ENCODE assay signal across 19 cellular contexts in genomic region chr22:50278461-50278860, GRCh38. TPM values are rescaled to one million over a fixed set of nuclear protein-coding genes. Genes with fewer than 3 reads are reported as not detected.
DNase-seq lines count a peak whose midpoint lies in the region; ATAC-seq and TF ChIP-seq lines count a peak whose summit lies in the region.
"Had no signal": no experiment of that assay in that cellular context is flagged by ENCODE, and none has a peak within 500 bp of the region (broad histone marks: within the 10 kb centered on the region; RNA-seq: fewer than 3 reads in every experiment).

No MANE protein-coding gene starts in this region.

- no peak overlapping the region for H3K4ac ChIP-seq in neuronal stem cell (ENCODE audit: low read length)

- no peak for DNase-seq in Calu3
- DNase-seq in RWPE1 (ENCODE audit: low spot score) = no peak
- no peak for DNase-seq in neuronal stem cell (ENCODE audit: low spot score)
- DNase-seq in A172 (ENCODE audit: low spot score) = no peak
- no peak for DNase-seq in activated T-helper 2 cell treated with anti-CD3 and anti-CD28 coated beads, Interferon-gamma antibody, Interleukin-2, Interleukin-4, amounts not matched to agents 10 μg/mL and 5 μg/mL and 100 μg/mL, durations not matched to agents 14 hours and 24 hours and 36 hours (ENCODE audit: low spot score)
- DNase-seq: ACHN; AML-193; BE2C; CD4-positive, alpha-beta T cell; CD8-positive, alpha-beta memory T cell; DMS79 treated with DMSO at 0.1 percent for 48 hours; GF-D8; GOT3 had no signal

- H2BK5ac ChIP-seq in neuronal stem cell (ENCODE audit: low read length) = no peak overlapping the region

- peak overlapping the region; percentile 70 for H3K9ac ChIP-seq in neuronal stem cell (ENCODE audit: low read depth, low read length, poor library complexity)
- H3K9ac ChIP-seq: BLaER1 treated with 17β-estradiol and CSF1 and Interleukin-3, amounts not matched to agents 10 nM and 100 nM had no signal

- no CpG with 5 or more reads among the region's 21 CpGs for WGBS in neuronal stem cell (ENCODE audit: extremely low coverage in 2 of 2, insufficient read length in 2 of 2, insufficient replicate concordance in 1 of 2), 2 donors

- no peak overlapping the region for H3K27ac Mint-ChIP-seq in Calu3 (ENCODE audit: unreplicated experiment)
- H3K27ac Mint-ChIP-seq in activated T-helper 2 cell treated with anti-CD3 and anti-CD28 coated beads, Interferon-gamma antibody, Interleukin-2, Interleukin-4, amounts not matched to agents 10 μg/mL and 5 μg/mL and 100 μg/mL, durations not matched to agents 14 hours and 24 hours and 36 hours = no peak overlapping the region
- H3K27ac Mint-ChIP-seq: CD4-positive, alpha-beta T cell had no signal

- no TSS peak for BruUV-seq in Calu3 (replicated peaks; lab: Mats Ljungman, UMichigan)

- H3K4me3 ChIP-seq in neuronal stem cell (ENCODE audit: low read length in 2 of 2) = no peak overlapping the region
- H3K4me3 ChIP-seq: A549; BLaER1 treated with 17β-estradiol and CSF1 and Interleukin-3, amounts not matched to agents 10 nM and 100 nM; HAP-1 had no signal

- no peak overlapping the region for H4K91ac ChIP-seq in neuronal stem cell (ENCODE audit: low read depth, low read length, poor library complexity)

- peaks cover 3 to 7% of the 10 kb centered on the region in 2 donors for H3K9me3 ChIP-seq in neuronal stem cell (replicated peaks in 1 of 2; ENCODE audit: control insufficient read depth in 2 of 2, insufficient read depth in 1 of 2, low read depth in 1 of 2, low read length in 2 of 2)
- H3K9me3 ChIP-seq: A549, BE2C, HAP-1 had no signal

- no peaks in the 10 kb centered on the region for H3K9me3 Mint-ChIP-seq in Calu3 (ENCODE audit: low read depth, unreplicated experiment)
- H3K9me3 Mint-ChIP-seq in activated T-helper 2 cell treated with anti-CD3 and anti-CD28 coated beads, Interferon-gamma antibody, Interleukin-2, Interleukin-4, amounts not matched to agents 10 μg/mL and 5 μg/mL and 100 μg/mL, durations not matched to agents 14 hours and 24 hours and 36 hours = no peaks in the 10 kb centered on the region
- H3K9me3 Mint-ChIP-seq: CD4-positive, alpha-beta T cell; CD8-positive, alpha-beta memory T cell had no signal

- H3K14ac ChIP-seq in neuronal stem cell (ENCODE audit: low read length) = no peak overlapping the region

- intact Hi-C loops in Calu3 (cut with micrococcal nuclease; ENCODE audit: unreplicated experiment) = no loop called here
- intact Hi-C loops in activated T-helper 2 cell treated with anti-CD3 and anti-CD28 coated beads, Interferon-gamma antibody, Interleukin-2, Interleukin-4, amounts not matched to agents 10 μg/mL and 5 μg/mL and 100 μg/mL, durations not matched to agents 14 hours and 24 hours and 36 hours (cut with micrococcal nuclease) = no loop called here

- peaks cover 6% of the 10 kb centered on the region for H3K79me1 ChIP-seq in neuronal stem cell (ENCODE audit: low read depth, low read length)

- no peak overlapping the region for H2BK15ac ChIP-seq in neuronal stem cell (ENCODE audit: low read length)

- H3K4me1 ChIP-seq in neuronal stem cell (ENCODE audit: control insufficient read depth in 2 of 2, insufficient read depth in 1 of 2, low read depth in 1 of 2, low read length in 2 of 2) = peaks cover 2 to 7% of the 10 kb centered on the region in 2 donors
- H3K4me1 ChIP-seq: HAP-1 had no signal

- H3K36me3 ChIP-seq in neuronal stem cell (replicated peaks in 1 of 2; ENCODE audit: control insufficient read depth in 2 of 2, insufficient read depth in 2 of 2, low read length in 2 of 2) = peaks cover 67 to 95% of the 10 kb centered on the region in 2 donors

- H3K4me3 Mint-ChIP-seq in Calu3 (ENCODE audit: low read depth, unreplicated experiment) = no peak overlapping the region
- no peak overlapping the region for H3K4me3 Mint-ChIP-seq in activated T-helper 2 cell treated with anti-CD3 and anti-CD28 coated beads, Interferon-gamma antibody, Interleukin-2, Interleukin-4, amounts not matched to agents 10 μg/mL and 5 μg/mL and 100 μg/mL, durations not matched to agents 14 hours and 24 hours and 36 hours (ENCODE audit: low read depth)
- H3K4me3 Mint-ChIP-seq: CD14-positive monocyte; CD4-positive, alpha-beta T cell; CD8-positive, alpha-beta memory T cell had no signal

- POLR2A ChIA-PET in RWPE1 (lab: Yijun Ruan, JAX; ENCODE audit: low non-redundant PET) = no interaction called here

- CTCF ChIA-PET in Calu3 (lab: Charles Lee) = no interaction called here
- CTCF ChIA-PET in RWPE1 (lab: Yijun Ruan, JAX) = interaction anchor here (0.6 kb wide), 1 partner anchor 64 kb away, joined by 3 read pairs; no protein-coding TSS in a partner anchor

- H3K4me1 Mint-ChIP-seq in Calu3 (ENCODE audit: low read depth, unreplicated experiment) = peaks cover 13% of the 10 kb centered on the region
- H3K4me1 Mint-ChIP-seq in activated T-helper 2 cell treated with anti-CD3 and anti-CD28 coated beads, Interferon-gamma antibody, Interleukin-2, Interleukin-4, amounts not matched to agents 10 μg/mL and 5 μg/mL and 100 μg/mL, durations not matched to agents 14 hours and 24 hours and 36 hours (ENCODE audit: low read depth) = no peaks in the 10 kb centered on the region

- H3K18ac ChIP-seq in neuronal stem cell (ENCODE audit: low read length) = no peak overlapping the region

- H2AFZ ChIP-seq in neuronal stem cell (ENCODE audit: low read length) = no peak overlapping the region

- H2BK120ac ChIP-seq in neuronal stem cell (ENCODE audit: low read depth, low read length) = no peak overlapping the region

- H4K8ac ChIP-seq in neuronal stem cell (ENCODE audit: low read depth, low read length) = no peak overlapping the region

- no peak overlapping the region for H2AK5ac ChIP-seq in neuronal stem cell (ENCODE audit: low read depth, low read length)

- peak overlapping the region; percentile 91 for H3K27ac ChIP-seq in RWPE1
- H3K27ac ChIP-seq in neuronal stem cell (replicated peaks; ENCODE audit: low read length) = no peak overlapping the region
- H3K27ac ChIP-seq: 22Rv1; A549; BLaER1 treated with 17β-estradiol and CSF1 and Interleukin-3, amounts not matched to agents 10 nM and 100 nM had no signal

- no peaks in the 10 kb centered on the region for H3K27me3 Mint-ChIP-seq in Calu3 (ENCODE audit: unreplicated experiment)
- peaks cover 4% of the 10 kb centered on the region for H3K27me3 Mint-ChIP-seq in activated T-helper 2 cell treated with anti-CD3 and anti-CD28 coated beads, Interferon-gamma antibody, Interleukin-2, Interleukin-4, amounts not matched to agents 10 μg/mL and 5 μg/mL and 100 μg/mL, durations not matched to agents 14 hours and 24 hours and 36 hours (ENCODE audit: low read depth)
- H3K27me3 Mint-ChIP-seq: CD4-positive, alpha-beta T cell had no signal

- H2BK12ac ChIP-seq in neuronal stem cell (ENCODE audit: low read length) = peak overlapping the region; percentile 22

- no peak for ATAC-seq in HG03097 (IDR thresholded peaks at IDR 0.05; ENCODE audit: low FRiP score, unreplicated experiment)

- H3K36me3 Mint-ChIP-seq in Calu3 (ENCODE audit: insufficient read depth, unreplicated experiment) = peaks cover 88% of the 10 kb centered on the region
- H3K36me3 Mint-ChIP-seq in activated T-helper 2 cell treated with anti-CD3 and anti-CD28 coated beads, Interferon-gamma antibody, Interleukin-2, Interleukin-4, amounts not matched to agents 10 μg/mL and 5 μg/mL and 100 μg/mL, durations not matched to agents 14 hours and 24 hours and 36 hours (ENCODE audit: low read depth) = no peaks in the 10 kb centered on the region
- H3K36me3 Mint-ChIP-seq: CD8-positive, alpha-beta memory T cell had no signal

- peak; percentile 7 for TF ChIP-seq CTCF in Calu3 (IDR thresholded peaks at IDR 0.05; ENCODE audit: unreplicated experiment)
- no peak for TF ChIP-seq CTCF in RWPE1 (conservative IDR thresholded peaks at IDR 0.05; ENCODE audit: low read depth)

- no peaks in the 10 kb centered on the region for H3K27me3 ChIP-seq in neuronal stem cell (ENCODE audit: control insufficient read depth in 3 of 3, insufficient read depth in 3 of 3, low read depth in 1 of 3, low read length in 3 of 3)
- H3K27me3 ChIP-seq: BE2C; BLaER1 treated with 17β-estradiol and CSF1 and Interleukin-3, amounts not matched to agents 10 nM and 100 nM had no signal

- no peak overlapping the region for H3K4me2 ChIP-seq in neuronal stem cell (ENCODE audit: insufficient read depth, low read length, poor library complexity, severe bottlenecking)
- H3K4me2 ChIP-seq: A549; BLaER1 treated with 17β-estradiol and CSF1 and Interleukin-3, amounts not matched to agents 10 nM and 100 nM had no signal

- peak overlapping the region; percentile 43 for H3K23ac ChIP-seq in neuronal stem cell (ENCODE audit: low read depth, low read length, poor library complexity)

RNA-seq across cellular contexts. Expression of gene MAPK11, which starts 8.3 kb away (rescaled TPM):
- total RNA-seq in Calu3 (2022) = 14.3 and 23.7 TPM in 2 replicates
- 4.0 TPM for polyA plus RNA-seq in neuronal stem cell (2013, experiment 1 of 2)
- polyA plus RNA-seq in neuronal stem cell (2013, experiment 2 of 2) = 3.6 TPM
- 13.4 and 15.4 TPM in 2 replicates for total RNA-seq in A172 (2014; rRNA removed; shearing (Covaris generic))
- total RNA-seq in activated T-helper 2 cell treated with anti-CD3 and anti-CD28 coated beads, Interferon-gamma antibody, Interleukin-2, Interleukin-4, amounts not matched to agents 10 μg/mL and 5 μg/mL and 100 μg/mL, durations not matched to agents 14 hours and 24 hours and 36 hours = 19.0 and 20.9 TPM in 2 replicates
- polyA plus RNA-seq: CD14-positive monocyte had no signal

RNA-seq across cellular contexts. Expression of gene MAPK12, which starts 17.0 kb away (rescaled TPM):
- 21.1 and 27.5 TPM in 2 replicates for total RNA-seq in Calu3 (2022)
- polyA plus RNA-seq in neuronal stem cell (2013, experiment 1 of 2) = 28.8 TPM
- 28.1 TPM for polyA plus RNA-seq in neuronal stem cell (2013, experiment 2 of 2)
- total RNA-seq in A172 (2014; rRNA removed; shearing (Covaris generic)) = 31.4 and 32.2 TPM in 2 replicates
- total RNA-seq in activated T-helper 2 cell treated with anti-CD3 and anti-CD28 coated beads, Interferon-gamma antibody, Interleukin-2, Interleukin-4, amounts not matched to agents 10 μg/mL and 5 μg/mL and 100 μg/mL, durations not matched to agents 14 hours and 24 hours and 36 hours = 16.3 and 17.6 TPM in 2 replicates

RNA-seq across cellular contexts. Expression of gene HDAC10, which starts 27.4 kb away (rescaled TPM):
- 52.9 and 69.2 TPM in 2 replicates for total RNA-seq in Calu3 (2022)
- 20.1 TPM for polyA plus RNA-seq in neuronal stem cell (2013, experiment 1 of 2)
- 18.8 TPM for polyA plus RNA-seq in neuronal stem cell (2013, experiment 2 of 2)
- total RNA-seq in A172 (2014; rRNA removed; shearing (Covaris generic)) = 11.4 and 12.6 TPM in 2 replicates
- 60.0 and 62.9 TPM in 2 replicates for total RNA-seq in activated T-helper 2 cell treated with anti-CD3 and anti-CD28 coated beads, Interferon-gamma antibody, Interleukin-2, Interleukin-4, amounts not matched to agents 10 μg/mL and 5 μg/mL and 100 μg/mL, durations not matched to agents 14 hours and 24 hours and 36 hours

RNA-seq across cellular contexts. Expression of gene PLXNB2, which starts 29.0 kb away (rescaled TPM):
- 298 and 337 TPM in 2 replicates for total RNA-seq in Calu3 (2022)
- 71.0 TPM for polyA plus RNA-seq in neuronal stem cell (2013, experiment 1 of 2)
- polyA plus RNA-seq in neuronal stem cell (2013, experiment 2 of 2) = 69.8 TPM
- total RNA-seq in A172 (2014; rRNA removed; shearing (Covaris generic)) = 64.9 and 65.0 TPM in 2 replicates
- 9.8 and 11.1 TPM in 2 replicates for total RNA-seq in activated T-helper 2 cell treated with anti-CD3 and anti-CD28 coated beads, Interferon-gamma antibody, Interleukin-2, Interleukin-4, amounts not matched to agents 10 μg/mL and 5 μg/mL and 100 μg/mL, durations not matched to agents 14 hours and 24 hours and 36 hours

RNA-seq across cellular contexts. Expression of gene TUBGCP6, which starts 33.6 kb away (rescaled TPM):
- total RNA-seq in Calu3 (2022) = 49.7 and 54.7 TPM in 2 replicates
- polyA plus RNA-seq in neuronal stem cell (2013, experiment 1 of 2) = 12.1 TPM
- 12.1 TPM for polyA plus RNA-seq in neuronal stem cell (2013, experiment 2 of 2)
- 8.9 and 10.6 TPM in 2 replicates for total RNA-seq in A172 (2014; rRNA removed; shearing (Covaris generic))
- 48.8 and 49.6 TPM in 2 replicates for total RNA-seq in activated T-helper 2 cell treated with anti-CD3 and anti-CD28 coated beads, Interferon-gamma antibody, Interleukin-2, Interleukin-4, amounts not matched to agents 10 μg/mL and 5 μg/mL and 100 μg/mL, durations not matched to agents 14 hours and 24 hours and 36 hours
